Comparison of ENCODE assay signal across 1 cellular context in genomic region chr1:31815752-31816484, GRCh38.
TF ChIP-seq lines count a peak whose summit lies in the region.

SPOCD1 (minus strand) TSS chr1:31816022; CDS start chr1:31815333, 689 bp downstream.

TF ChIP-seq in HepG2, 621 proteins besides CTCF, POLR2A, EP300 and RAD21 (continued from another document):
- TF ChIP-seq ZBTB46 (CRISPR knock-in tag; IDR thresholded peaks at IDR 0.05; ENCODE audit: borderline replicate concordance) (no peak), ZNF414 (CRISPR knock-in tag; IDR thresholded peaks at IDR 0.05) (no peak), ZNF660 (CRISPR knock-in tag; IDR thresholded peaks at IDR 0.05; ENCODE audit: borderline replicate concordance, low read depth) (no peak), ZBTB26 (CRISPR knock-in tag; IDR thresholded peaks at IDR 0.05; ENCODE audit: borderline replicate concordance) (no peak), FOSL1 (CRISPR knock-in tag; IDR thresholded peaks at IDR 0.05; ENCODE audit: borderline replicate concordance) (no peak), ZNF343 (CRISPR knock-in tag; IDR thresholded peaks at IDR 0.05) (no peak)
TF ChIP-seq in HepG2: peak in this region for 147.
